19 cellular contexts compared by ENCODE assay signal in genomic region chrX:104334971-104335370, GRCh38.
"Had no signal": no experiment of that assay in that cellular context is flagged by ENCODE, and none has a peak within 500 bp of the region (broad histone marks: within the 10 kb centered on the region; RNA-seq: fewer than 3 reads in every experiment).

No MANE protein-coding gene starts in this region.

- H3K27me3 ChIP-seq: colonic mucosa, right lobe of liver, suprapubic skin, thyroid gland had no signal

- DNase-seq: colonic mucosa; dermis blood vessel endothelial cell; gastrocnemius medialis; heart right ventricle; hypothalamus; mucosa of descending colon; occipital lobe; retina; right lobe of liver; stimulated activated CD4-positive, alpha-beta T cell treated with anti-CD3 and anti-CD28 coated beads, Interleukin-12 subunit alpha, Interleukin-12 subunit beta, amount 100 ng/mL, for 4 hours; stimulated activated naive CD4-positive, alpha-beta T cell treated with Interleukin-2 at 50 U/mL for 16 hours; thyroid gland had no signal

- ATAC-seq: gastrocnemius medialis, heart right ventricle, left lobe of liver, mucosa of descending colon, right lobe of liver had no signal

- H3K79me2 ChIP-seq: parathyroid adenoma had no signal

- H3K9me3 ChIP-seq: colonic mucosa, gastrocnemius medialis, heart right ventricle, mucosa of descending colon, prostate gland, right lobe of liver, suprapubic skin, thyroid gland had no signal

- H3K9me3 Mint-ChIP-seq: natural killer cell treated with Interleukin-12 subunit alpha and Interleukin-12 subunit beta and Interleukin-15 and Interleukin-18, amount 100 ng/mL, for 72 hours; type B pancreatic cell had no signal

- H3K9ac ChIP-seq: parathyroid adenoma had no signal

- H3K4me3 Mint-ChIP-seq: natural killer cell treated with Interleukin-12 subunit alpha and Interleukin-12 subunit beta and Interleukin-15 and Interleukin-18, amount 100 ng/mL, for 72 hours; type B pancreatic cell had no signal

- H2AFZ ChIP-seq: parathyroid adenoma had no signal

- H3K27ac ChIP-seq: colonic mucosa, gastrocnemius medialis, heart right ventricle, parathyroid adenoma, prostate gland, right lobe of liver, skin epidermis, suprapubic skin, thyroid gland had no signal

- H3K27ac Mint-ChIP-seq: natural killer cell treated with Interleukin-12 subunit alpha and Interleukin-12 subunit beta and Interleukin-15 and Interleukin-18, amount 100 ng/mL, for 72 hours; type B pancreatic cell had no signal

- H3K4me3 ChIP-seq: colonic mucosa, gastrocnemius medialis, heart right ventricle, mucosa of descending colon, prostate gland, right lobe of liver, skin epidermis, suprapubic skin, thyroid gland had no signal

- H3K36me3 ChIP-seq: colonic mucosa, gastrocnemius medialis, heart right ventricle, prostate gland, right lobe of liver, suprapubic skin, thyroid gland had no signal

- H3K4me1 ChIP-seq: colonic mucosa, gastrocnemius medialis, heart right ventricle, parathyroid adenoma, prostate gland, right lobe of liver, suprapubic skin, thyroid gland had no signal

- H3K27me3 Mint-ChIP-seq: type B pancreatic cell had no signal
